ENCODE assay signal across 31 cellular contexts in genomic region chr4:108763981-108764380, GRCh38. TPM values are rescaled to one million over a fixed set of nuclear protein-coding genes. Genes with fewer than 3 reads are reported as not detected.
"Had no signal": no experiment of that assay in that cellular context is flagged by ENCODE, and none has a peak within 500 bp of the region (broad histone marks: within the 10 kb centered on the region; RNA-seq: fewer than 3 reads in every experiment).

No MANE protein-coding gene starts in this region.

- H3K27ac Mint-ChIP-seq: mesothelial cell of epicardium; stimulated activated effector memory CD8-positive, alpha-beta T cell treated with anti-CD3 and anti-CD28 coated beads, Interleukin-12 subunit alpha, Interleukin-12 subunit beta, amount 100 ng/mL, for 72 hours had no signal

- H3K9me3 ChIP-seq: gastroesophageal sphincter, mucosa of descending colon, neutrophil, pancreas, prostate gland, right atrium auricular region, sigmoid colon, stomach, thyroid gland had no signal

- ATAC-seq: esophagus mucosa; gastroesophageal sphincter; mucosa of descending colon; stimulated activated effector memory CD8-positive, alpha-beta T cell treated with anti-CD3 and anti-CD28 coated beads, Interleukin-12 subunit alpha, Interleukin-12 subunit beta, amount 100 ng/mL, for 72 hours had no signal

- FAIRE-seq: colon, keratinocyte, pancreas, urothelium cell line had no signal

- H3K36me3 ChIP-seq: gastroesophageal sphincter, heart right ventricle, neutrophil, pancreas, prostate gland, right atrium auricular region, sigmoid colon, stomach, thyroid gland had no signal

- H3K9me3 Mint-ChIP-seq: mesothelial cell of epicardium; stimulated activated effector memory CD8-positive, alpha-beta T cell treated with anti-CD3 and anti-CD28 coated beads, Interleukin-12 subunit alpha, Interleukin-12 subunit beta, amount 100 ng/mL, for 72 hours had no signal

- H3K4me3 ChIP-seq: mucosa of descending colon, prostate gland, thyroid gland had no signal

- DNase-seq: caudate nucleus; dorsolateral prefrontal cortex; effector CD4-positive, alpha-beta T cell; foreskin keratinocyte; heart right ventricle; mucosa of descending colon; naive thymus-derived CD8-positive, alpha-beta T cell; pancreas; sigmoid colon; stimulated activated CD4-positive, alpha-beta T cell treated with anti-CD3 and anti-CD28 coated beads, Interleukin-2, amount 100 ng/mL, for 24 hours; stimulated activated CD4-positive, alpha-beta T cell treated with anti-CD3 and anti-CD28 coated beads, Interleukin-4, amount 100 ng/mL, for 24 hours; stimulated activated naive CD4-positive, alpha-beta T cell treated with Interleukin-2 at 50 U/mL for 16 hours; stomach; thyroid gland; trophoblast cell had no signal

- H3K27ac ChIP-seq: epithelial cell of prostate, foreskin keratinocyte, gastroesophageal sphincter, neutrophil, pancreas, prostate gland, right atrium auricular region, sigmoid colon had no signal

- H3K27me3 ChIP-seq: right atrium auricular region, thyroid gland had no signal

- H3K4me1 ChIP-seq: foreskin keratinocyte, pancreas, prostate gland had no signal

- H3K36me3 Mint-ChIP-seq: mesothelial cell of epicardium; naive thymus-derived CD8-positive, alpha-beta T cell; stimulated activated effector memory CD8-positive, alpha-beta T cell treated with anti-CD3 and anti-CD28 coated beads, Interleukin-12 subunit alpha, Interleukin-12 subunit beta, amount 100 ng/mL, for 72 hours had no signal

RNA-seq across cellular contexts. Expression of gene ETNPPL, which starts 1.1 kb away (rescaled TPM):
- total RNA-seq: esophagus mucosa; fibroblast of lung; foreskin keratinocyte; gastroesophageal sphincter; lower leg skin; lung microvascular endothelial cell; mesothelial cell of epicardium; mucosa of descending colon; naive thymus-derived CD8-positive, alpha-beta T cell; skeletal muscle tissue; subcutaneous adipose tissue had no signal
- polyA plus RNA-seq: fibroblast of lung; foreskin keratinocyte; keratinocyte; naive thymus-derived CD8-positive, alpha-beta T cell; pancreas; sigmoid colon had no signal
